8 cellular contexts compared by ENCODE assay signal in genomic region chrX:114611018-114611619, GRCh38. TPM values are rescaled to one million over a fixed set of nuclear protein-coding genes. Genes with fewer than 3 reads are reported as not detected.
DNase-seq lines count a peak whose midpoint lies in the region; ATAC-seq and TF ChIP-seq lines count a peak whose summit lies in the region.

No MANE protein-coding gene starts in this region.

- ATAC-seq in activated T-cell treated with anti-CD3 and anti-CD28 coated beads, Interleukin-2, amount 50 U/mL, for 4 hours, result no peak

- no peaks in the 10 kb centered on the region for H3K4me1 Mint-ChIP-seq in activated T-cell treated with anti-CD3 and anti-CD28 coated beads, Interleukin-2, amount 50 U/mL, for 4 hours (ENCODE audit: low read depth)

- TF ChIP-seq CTCF in GM20000 (IDR thresholded peaks at IDR 0.05; ENCODE audit: extremely low read depth, missing control alignments), result peak; percentile 31
- peak; percentile 65 for TF ChIP-seq CTCF in VCaP (conservative IDR thresholded peaks at IDR 0.05)

- H3K27me3 Mint-ChIP-seq in activated T-cell treated with anti-CD3 and anti-CD28 coated beads, Interleukin-2, amount 50 U/mL, for 4 hours (ENCODE audit: low read depth), result no peaks in the 10 kb centered on the region

- no peak overlapping the region for H3K4me3 Mint-ChIP-seq in activated T-cell treated with anti-CD3 and anti-CD28 coated beads, Interleukin-2, amount 50 U/mL, for 4 hours

- H3K9me3 Mint-ChIP-seq in activated T-cell treated with anti-CD3 and anti-CD28 coated beads, Interleukin-2, amount 50 U/mL, for 4 hours, result no peaks in the 10 kb centered on the region

- peak; percentile 4 for DNase-seq in activated T-cell treated with anti-CD3 and anti-CD28 coated beads, Interleukin-2, amount 50 U/mL, for 4 hours
- DNase-seq in activated T-cell treated with anti-CD3 and anti-CD28 coated beads for 4 hours (no peak), GM20000 (ENCODE audit: low spot score) (peak; percentile 6), Kasumi-1 (lab: John Stamatoyannopoulos, UW) (peak; percentile 28 to 34), glomerular endothelial cell (ENCODE audit: extremely low read depth, low read depth, low spot score) (peak; percentile 52), smooth muscle cell of the brain vasculature (ENCODE audit: low read depth, low spot score) (peak; percentile 12), GOT3 (lab: John Stamatoyannopoulos, UW) (no peak)

- H3K27ac ChIP-seq in VCaP, result no peak overlapping the region

- H3K36me3 Mint-ChIP-seq in activated T-cell treated with anti-CD3 and anti-CD28 coated beads, Interleukin-2, amount 50 U/mL, for 4 hours (ENCODE audit: insufficient read depth), result no peaks in the 10 kb centered on the region

RNA-seq across cellular contexts. Expression of gene HTR2C, which starts 27.2 kb away (rescaled TPM):
- not detected for total RNA-seq in activated T-cell treated with anti-CD3 and anti-CD28 coated beads, Interleukin-2, amount 50 U/mL, for 4 hours
- total RNA-seq in glomerular endothelial cell, result not detected in 2 replicates

Comparison
In these comparisons a context has a peak if more than half of its experiments do, and no peak if none do; other contexts are left out.
1. DNase-seq: peak in activated T-cell treated with anti-CD3 and anti-CD28 coated beads, Interleukin-2, amount 50 U/mL, for 4 hours (single experiment), GM20000 (single experiment), Kasumi-1 (2 of 2), glomerular endothelial cell (single experiment) and smooth muscle cell of the brain vasculature (single experiment); none in activated T-cell treated with anti-CD3 and anti-CD28 coated beads for 4 hours (single experiment) and GOT3 (single experiment).